In genomic region chr14:34714320-34715107, GRCh38 we compare ENCODE assay signal across 1 cellular context.
TF ChIP-seq lines count a peak whose summit lies in the region.

Gene CFL2 (minus strand): TSS chr14:34714593. CDS start chr14:34714540, 53 bp downstream.

TF ChIP-seq in HepG2, 621 proteins besides CTCF, POLR2A, EP300 and RAD21 (continued from another document and continues in another):
- peak; percentile 58; the same call in 1 of the 2 replicates for TF ChIP-seq ZBTB20 (CRISPR knock-in tag; IDR thresholded peaks at IDR 0.05; ENCODE audit: borderline replicate concordance, low read depth)
- no peak for TF ChIP-seq RCOR2 (CRISPR knock-in tag; IDR thresholded peaks at IDR 0.05)
- TF ChIP-seq YEATS2 (CRISPR knock-in tag; IDR thresholded peaks at IDR 0.05; ENCODE audit: borderline replicate concordance), result peak; percentile 59
- TF ChIP-seq ZBTB49 (CRISPR knock-in tag; IDR thresholded peaks at IDR 0.05; ENCODE audit: borderline replicate concordance), result peak; percentile 63; the same call in 1 of the 2 replicates
- peak; percentile 61; the same call in 1 of the 2 replicates for TF ChIP-seq ZSCAN9 (CRISPR knock-in tag; IDR thresholded peaks at IDR 0.05; ENCODE audit: borderline replicate concordance)
- no peak for TF ChIP-seq NR2F2 (IDR thresholded peaks at IDR 0.05; ENCODE audit: borderline replicate concordance, low read depth)
- TF ChIP-seq NFAT5 (CRISPR knock-in tag; IDR thresholded peaks at IDR 0.05), result peak; percentile 79
- TF ChIP-seq ZBTB2 (CRISPR knock-in tag; IDR thresholded peaks at IDR 0.05; ENCODE audit: low read depth), result peak; percentile 69
- TF ChIP-seq TRIM22 (IDR thresholded peaks at IDR 0.05), result no peak
- peak; percentile 89 for TF ChIP-seq MED13 (CRISPR knock-in tag; IDR thresholded peaks at IDR 0.05)
- no peak for TF ChIP-seq BRCA1 (CRISPR knock-in tag; IDR thresholded peaks at IDR 0.05)
- peak; percentile 98 for TF ChIP-seq MTA1 (CRISPR knock-in tag; IDR thresholded peaks at IDR 0.05; ENCODE audit: borderline replicate concordance)
- 0 out of 2 replicates have a peak, but pooled peaks have one; percentile 88 for TF ChIP-seq ZNF484 (CRISPR knock-in tag; IDR thresholded peaks at IDR 0.05; ENCODE audit: borderline replicate concordance, low read depth)
- TF ChIP-seq ADNP (CRISPR knock-in tag; IDR thresholded peaks at IDR 0.05), result no peak; the same call in 1 of the 2 replicates
- no peak; the same call in 1 of the 2 replicates for TF ChIP-seq TFAP4 (IDR thresholded peaks at IDR 0.05; ENCODE audit: borderline replicate concordance, low read depth)
- TF ChIP-seq ZNF567 (CRISPR knock-in tag; IDR thresholded peaks at IDR 0.05; ENCODE audit: borderline replicate concordance), result no peak
- peak; percentile 88 for TF ChIP-seq ZNF317 (CRISPR knock-in tag; IDR thresholded peaks at IDR 0.05)
- TF ChIP-seq RBAK (CRISPR knock-in tag; IDR thresholded peaks at IDR 0.05), result no peak
- TF ChIP-seq IKZF5 (CRISPR knock-in tag; IDR thresholded peaks at IDR 0.05), result peak; percentile 27; the same call in 1 of the 2 replicates
- TF ChIP-seq DBP (CRISPR knock-in tag; IDR thresholded peaks at IDR 0.05; ENCODE audit: not compliant biosample characterization), result no peak
- TF ChIP-seq TBX2 (CRISPR knock-in tag; IDR thresholded peaks at IDR 0.05; ENCODE audit: borderline replicate concordance), result peak; percentile 93
- TF ChIP-seq ZNF605 (CRISPR knock-in tag; IDR thresholded peaks at IDR 0.05), result peak; percentile 96
- TF ChIP-seq ZNF556 (CRISPR knock-in tag; IDR thresholded peaks at IDR 0.05; ENCODE audit: borderline replicate concordance), result peak; percentile 93
- peak; percentile 97 for TF ChIP-seq HNRNPL (IDR thresholded peaks at IDR 0.05; ENCODE audit: low read depth, low read length)
- TF ChIP-seq ZNF530 (CRISPR knock-in tag; IDR thresholded peaks at IDR 0.05; ENCODE audit: low read depth), result no peak
- peak; percentile 89 for TF ChIP-seq YEATS4 (CRISPR knock-in tag; IDR thresholded peaks at IDR 0.05; ENCODE audit: borderline replicate concordance)
- no peak for TF ChIP-seq ATF1 (CRISPR knock-in tag; IDR thresholded peaks at IDR 0.05)
- peak; percentile 34 for TF ChIP-seq ZHX2 (IDR thresholded peaks at IDR 0.05; ENCODE audit: low read depth)
- TF ChIP-seq ZHX2 (CRISPR knock-in tag; IDR thresholded peaks at IDR 0.05; ENCODE audit: borderline replicate concordance), result no peak
- no peak for TF ChIP-seq ZNF512 (CRISPR knock-in tag; IDR thresholded peaks at IDR 0.05)
- TF ChIP-seq TSC22D2 (CRISPR knock-in tag; IDR thresholded peaks at IDR 0.05; ENCODE audit: borderline replicate concordance), result peak; percentile 78; the same call in 1 of the 2 replicates
- TF ChIP-seq XRCC5 (optimal IDR thresholded peaks at IDR 0.05; ENCODE audit: low read length), result peak; percentile 85
- TF ChIP-seq FOXO1 (CRISPR knock-in tag; IDR thresholded peaks at IDR 0.05), result peak; percentile 72
- TF ChIP-seq ETV6 (CRISPR knock-in tag; conservative IDR thresholded peaks at IDR 0.05), result peak; percentile 83
- no peak for TF ChIP-seq KDM6A (CRISPR knock-in tag; IDR thresholded peaks at IDR 0.05; ENCODE audit: low read depth)
- TF ChIP-seq ZNF232 (CRISPR knock-in tag; IDR thresholded peaks at IDR 0.05; ENCODE audit: borderline replicate concordance), result no peak; the same call in 1 of the 2 replicates
- TF ChIP-seq PRMT3 (CRISPR knock-in tag; IDR thresholded peaks at IDR 0.05; ENCODE audit: borderline replicate concordance, low read depth), result no peak
- TF ChIP-seq FOXP1 (IDR thresholded peaks at IDR 0.05), result no peak
- TF ChIP-seq FOXP1 (CRISPR knock-in tag; IDR thresholded peaks at IDR 0.05), result 0 out of 2 replicates have a peak, but pooled peaks have one; percentile 4
- TF ChIP-seq PHF21A (CRISPR knock-in tag; IDR thresholded peaks at IDR 0.05), result no peak; the same call in 1 of the 2 replicates
